8 cellular contexts compared by ENCODE assay signal in the genomic region with DNA sequence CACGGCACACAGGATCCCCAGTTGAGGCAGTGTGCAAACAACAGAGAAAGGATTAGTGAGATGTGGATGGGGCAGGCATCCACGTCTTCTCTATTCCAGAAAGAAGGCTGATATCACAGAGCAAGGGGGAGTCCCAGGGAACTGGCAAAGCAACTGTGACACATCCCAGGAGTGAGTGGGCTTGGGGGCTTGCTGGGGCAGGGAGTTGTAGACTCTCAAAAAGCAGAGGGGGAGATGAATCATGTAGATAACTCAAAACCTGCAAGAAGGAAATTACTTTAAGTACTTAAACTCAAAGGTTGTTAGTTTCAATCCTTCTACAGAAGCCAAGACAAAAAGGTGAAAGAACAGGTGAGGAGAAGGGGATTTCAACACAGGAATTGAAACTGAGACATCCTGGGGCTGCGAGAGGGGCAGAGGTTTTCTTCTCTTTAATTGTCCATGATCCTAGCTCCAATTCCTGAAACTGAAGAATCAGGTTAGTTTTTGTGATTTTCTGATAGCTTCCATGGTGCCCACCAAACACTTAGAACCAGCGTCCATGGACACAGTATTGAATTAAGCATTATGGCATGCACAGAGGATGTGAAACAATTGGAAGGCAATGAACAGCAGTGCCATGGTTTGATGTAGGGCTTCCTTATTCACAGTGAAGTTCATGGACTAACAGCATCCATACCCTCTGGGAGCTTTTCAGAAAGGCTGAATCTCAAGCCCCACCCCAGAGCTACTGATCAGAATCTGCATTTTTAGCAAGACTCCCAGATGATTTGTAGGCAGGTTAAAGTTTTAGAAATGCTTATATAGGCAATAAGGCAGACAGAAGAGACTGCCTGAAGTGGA. TPM values are rescaled to one million over a fixed set of nuclear protein-coding genes. Genes with fewer than 3 reads are reported as not detected.
DNase-seq lines count a peak whose midpoint lies in the region; ATAC-seq and TF ChIP-seq lines count a peak whose summit lies in the region.

No MANE protein-coding gene starts in this region.

- no peak for TF ChIP-seq CTCF in GM10266 (IDR thresholded peaks at IDR 0.05; ENCODE audit: control insufficient read depth, insufficient read depth, low read depth, missing control alignments)
- TF ChIP-seq CTCF in osteoblast (IDR thresholded peaks at IDR 0.05; ENCODE audit: extremely low read depth, low read depth, low read length): no peak

- H4K20me1 ChIP-seq in osteoblast (ENCODE audit: insufficient read depth, low read length): no peaks in the 10 kb centered on the region

- peak; percentile 33 for DNase-seq in GM10266 (ENCODE audit: extremely low spot score)
- peak; percentile 84 to 87 for DNase-seq in activated T-cell treated with anti-CD3 and anti-CD28 coated beads, Interleukin-2, amount 50 U/mL, for 48 hours
- peak; percentile 46 to 83 (median 58) for DNase-seq in stimulated activated CD4-positive, alpha-beta T cell treated with anti-CD3 and anti-CD28 coated beads, Interleukin-1b, Interleukin-23, amount 100 ng/mL, for 24 hours (ENCODE audit: low read depth in 4 of 4, low spot score in 1 of 4)
- no peak for DNase-seq in NK-92 treated with Interleukin-12 subunit alpha and Interleukin-12 subunit beta, amount 100 ng/mL, for 24 hours (lab: John Stamatoyannopoulos, UW)
- DNase-seq in NCI-H2196 (lab: John Stamatoyannopoulos, UW; ENCODE audit: unreplicated experiment): no peak
- DNase-seq in NCI-H2107 (lab: John Stamatoyannopoulos, UW): no peak
- no peak for DNase-seq in osteoblast (ENCODE audit: insufficient read length, low spot score, missing footprints)

- no peak overlapping the region for H2AFZ ChIP-seq in osteoblast (ENCODE audit: low read length)

- peak; percentile 60 for ATAC-seq in HG02852 (IDR thresholded peaks at IDR 0.05; ENCODE audit: unreplicated experiment)

- no peak overlapping the region for H3K27ac ChIP-seq in osteoblast (ENCODE audit: low read depth, low read length)

- H3K79me2 ChIP-seq in osteoblast (ENCODE audit: insufficient read depth, low read length): no peaks in the 10 kb centered on the region

- H3K4me1 ChIP-seq in osteoblast (ENCODE audit: insufficient read depth, low read length): no peaks in the 10 kb centered on the region

- no peak overlapping the region for H3K4me3 ChIP-seq in osteoblast (ENCODE audit: insufficient read depth, low read length)

- no peaks in the 10 kb centered on the region for H3K9me3 ChIP-seq in osteoblast (ENCODE audit: low read depth, low read length)

- H3K27me3 ChIP-seq in osteoblast (ENCODE audit: insufficient read depth, low read length): peaks cover 22% of the 10 kb centered on the region

- no peak overlapping the region for H3K4me2 ChIP-seq in osteoblast (ENCODE audit: insufficient read depth, low read length)

- no peaks in the 10 kb centered on the region for H3K36me3 ChIP-seq in osteoblast (ENCODE audit: insufficient read depth, low read length)

RNA-seq across cellular contexts. Expression of a gene that starts 52.0 kb away (rescaled TPM):
- total RNA-seq in osteoblast: not detected in 2 replicates

RNA-seq across cellular contexts. Expression of a gene that starts 59.7 kb away (rescaled TPM):
- total RNA-seq in osteoblast: not detected in 2 replicates

Comparison
In these comparisons a context has a peak if more than half of its experiments do, and no peak if none do; other contexts are left out.
1. DNase-seq: peak in GM10266 (single experiment), activated T-cell treated with anti-CD3 and anti-CD28 coated beads, Interleukin-2, amount 50 U/mL, for 48 hours (2 of 2) and stimulated activated CD4-positive, alpha-beta T cell treated with anti-CD3 and anti-CD28 coated beads, Interleukin-1b, Interleukin-23, amount 100 ng/mL, for 24 hours (4 of 4); none in NK-92 treated with Interleukin-12 subunit alpha and Interleukin-12 subunit beta, amount 100 ng/mL, for 24 hours (single experiment), NCI-H2196 (single experiment), NCI-H2107 (single experiment) and osteoblast (single experiment).